Comparison of ENCODE assay signal across 10 cellular contexts in genomic region chr16:52069866-52070265, GRCh38.
DNase-seq lines count a peak whose midpoint lies in the region; ATAC-seq and TF ChIP-seq lines count a peak whose summit lies in the region.
"Had no signal": no experiment of that assay in that cellular context is flagged by ENCODE, and none has a peak within 500 bp of the region (broad histone marks: within the 10 kb centered on the region; RNA-seq: fewer than 3 reads in every experiment).

No MANE protein-coding gene starts in this region.

- no peak overlapping the region for H2BK12ac ChIP-seq in H9 (ENCODE audit: insufficient read length, low read depth, low read length)

- no peaks in the 10 kb centered on the region for H3K23me2 ChIP-seq in H9 (ENCODE audit: insufficient read length, low read depth, low read length, poor library complexity, severe bottlenecking)

- TF ChIP-seq CTCF in H9 (conservative IDR thresholded peaks at IDR 0.05) (peak; percentile 76), epithelial cell of proximal tubule (conservative IDR thresholded peaks at IDR 0.05; ENCODE audit: low read depth, low read length) (peak; percentile 49), spleen (IDR thresholded peaks at IDR 0.05 in 8 of 11, conservative IDR thresholded peaks at IDR 0.05 in 3 of 11) (no peak)

- no peaks in the 10 kb centered on the region for H3K36me3 ChIP-seq in spleen

- H3K27me3 ChIP-seq in H9 (ENCODE audit: insufficient read depth, low read length), result no peaks in the 10 kb centered on the region
- peaks cover 0 to 9% (median 0%) of the 10 kb centered on the region in 7 donors for H3K27me3 ChIP-seq in spleen (replicated peaks in 1 of 7)

- no peak overlapping the region for H3K27ac Mint-ChIP-seq in H9
- no peak overlapping the region for H3K27ac Mint-ChIP-seq in T-cell
- H3K27ac Mint-ChIP-seq: stimulated activated naive CD8-positive, alpha-beta T cell treated with anti-CD3 and anti-CD28 coated beads, Interleukin-15, amount 100 ng/mL, for 72 hours had no signal

- no peak overlapping the region for H2AK5ac ChIP-seq in H9 (ENCODE audit: insufficient read length, low read length)

- ATAC-seq in T-cell (replicated peaks in 1 of 4), result no peak
- ATAC-seq in GM19035 (IDR thresholded peaks at IDR 0.05; ENCODE audit: unreplicated experiment), result no peak
- ATAC-seq: stimulated activated naive CD8-positive, alpha-beta T cell treated with anti-CD3 and anti-CD28 coated beads, Interleukin-15, amount 100 ng/mL, for 72 hours had no signal

- no peak overlapping the region for H2BK20ac ChIP-seq in H9 (ENCODE audit: low read depth, low read length, poor library complexity, severe bottlenecking)

- intact Hi-C loops in spleen (cut with DNase I; ENCODE audit: low total_unique reads), result no loop called here

- H3K4ac ChIP-seq in H9 (ENCODE audit: low read depth, low read length), result no peak overlapping the region

- H3K79me1 ChIP-seq in H9 (ENCODE audit: insufficient read depth, low read depth, low read length, poor library complexity, severe bottlenecking), result no peaks in the 10 kb centered on the region

- no peaks in the 10 kb centered on the region for H4K20me1 ChIP-seq in H9 (ENCODE audit: control insufficient read depth, insufficient read depth, insufficient read length)

- no peak overlapping the region for H3K14ac ChIP-seq in H9 (ENCODE audit: insufficient read depth, low read length)

- H3K4me3 ChIP-seq in epithelial cell of proximal tubule (ENCODE audit: low read depth, low read length) (no peak overlapping the region), spleen (no peak overlapping the region)

- H3K27me3 Mint-ChIP-seq in H9 (ENCODE audit: low read depth), result no peaks in the 10 kb centered on the region
- H3K27me3 Mint-ChIP-seq in T-cell, result no peaks in the 10 kb centered on the region
- H3K27me3 Mint-ChIP-seq: stimulated activated naive CD8-positive, alpha-beta T cell treated with anti-CD3 and anti-CD28 coated beads, Interleukin-15, amount 100 ng/mL, for 72 hours had no signal

- no peak overlapping the region for H4K5ac ChIP-seq in H9 (ENCODE audit: insufficient read length, low read depth, low read length)

- H2BK120ac ChIP-seq in H9 (ENCODE audit: low read depth, low read length, poor library complexity, severe bottlenecking), result no peak overlapping the region

- no peak overlapping the region for H3K27ac ChIP-seq in H9 (ENCODE audit: insufficient read length, low read depth, low read length)
- no peak overlapping the region for H3K27ac ChIP-seq in spleen

- H2BK15ac ChIP-seq in H9 (ENCODE audit: low read depth, low read length), result no peak overlapping the region

- H3K4me1 Mint-ChIP-seq in H9 (peaks cover 2 to 5% of the 10 kb centered on the region in 2 experiments), T-cell (no peaks in the 10 kb centered on the region)
- H3K4me1 Mint-ChIP-seq: stimulated activated naive CD8-positive, alpha-beta T cell treated with anti-CD3 and anti-CD28 coated beads, Interleukin-15, amount 100 ng/mL, for 72 hours had no signal

- H3K9me3 ChIP-seq in H9 (ENCODE audit: control insufficient read depth, low read depth, low read length), result no peaks in the 10 kb centered on the region
- peaks cover 0 to 13% (median 7%) of the 10 kb centered on the region in 8 donors for H3K9me3 ChIP-seq in spleen

- H2AFZ ChIP-seq in H9 (ENCODE audit: low read length), result no peak overlapping the region

- H3K36me3 Mint-ChIP-seq in H9 (ENCODE audit: insufficient read depth in 1 of 3, low read depth in 3 of 3), result peaks cover 0 to 8% (median 3%) of the 10 kb centered on the region in 3 experiments; a peak in 3 of 7 replicates
- no peaks in the 10 kb centered on the region for H3K36me3 Mint-ChIP-seq in T-cell

- no peak overlapping the region for H3K18ac ChIP-seq in H9 (ENCODE audit: insufficient read length, low read depth, low read length)

- H3K23ac ChIP-seq in H9 (ENCODE audit: insufficient read length, low read depth, low read length), result no peak overlapping the region

- POLR2A ChIA-PET in T-cell (lab: Charles Lee), result no interaction called here

- H2BK5ac ChIP-seq in H9 (ENCODE audit: insufficient read length, low read length), result no peak overlapping the region

- H3K56ac ChIP-seq in H9 (ENCODE audit: insufficient read length, low read depth, low read length), result no peak overlapping the region

- no peaks in the 10 kb centered on the region for H3K4me1 ChIP-seq in H9 (ENCODE audit: insufficient read depth, low read length)
- H3K4me1 ChIP-seq in spleen, result no peaks in the 10 kb centered on the region

- H3K4me2 ChIP-seq in H9 (ENCODE audit: insufficient read depth, insufficient read length, low read length), result no peak overlapping the region

- H3K9ac ChIP-seq in H9 (ENCODE audit: extremely low read depth, insufficient read length, low read length), result no peak overlapping the region

- WGBS in H9 (ENCODE audit: extremely low coverage, insufficient read length, low lambda C conversion rate), result no CpG with 5 or more reads among the region's 3 CpGs
- 23 to 42% (median 34%) methylated on average over 3 of the region's 3 CpGs for WGBS in spleen, 5 donors

- no peak overlapping the region for H3T11ph ChIP-seq in H9 (ENCODE audit: low read length)

- DNase-seq in H9, result peak; percentile 31
- DNase-seq in NCI-H510A treated with DMSO at 0.1 percent for 48 hours (lab: John Stamatoyannopoulos, UW), result peak; percentile 88
- DNase-seq in epithelial cell of proximal tubule (ENCODE audit: low read depth), result no peak
- DNase-seq in putamen (ENCODE audit: low spot score), result peak; percentile 53
- DNase-seq in spleen, result no peak
- DNase-seq in amniotic stem cell (lab: John Stamatoyannopoulos, UW), result no peak
- DNase-seq in T-cell, result no peak
- DNase-seq: activated CD4-positive, CD25-positive, alpha-beta regulatory T cell; stimulated activated naive CD8-positive, alpha-beta T cell treated with anti-CD3 and anti-CD28 coated beads, Interleukin-15, amount 100 ng/mL, for 72 hours had no signal

- H3K9me3 Mint-ChIP-seq in H9, result peaks cover 3 to 8% of the 10 kb centered on the region in 2 experiments; a peak in 3 of 5 replicates
- H3K9me3 Mint-ChIP-seq in T-cell, result peaks cover 4 to 11% (median 6%) of the 10 kb centered on the region in 3 donors

- CTCF ChIA-PET in T-cell (lab: Charles Lee), result no interaction called here

- H3K79me2 ChIP-seq in H9 (ENCODE audit: insufficient read depth, low read length), result no peaks in the 10 kb centered on the region

- no peak overlapping the region for H3K4me3 Mint-ChIP-seq in H9
- H3K4me3 Mint-ChIP-seq in T-cell, result no peak overlapping the region
- H3K4me3 Mint-ChIP-seq: stimulated activated naive CD8-positive, alpha-beta T cell treated with anti-CD3 and anti-CD28 coated beads, Interleukin-15, amount 100 ng/mL, for 72 hours had no signal

- TF ChIP-seq POLR2A in spleen (IDR thresholded peaks at IDR 0.05), result no peak

- no peak overlapping the region for H4K8ac ChIP-seq in H9 (replicated peaks; ENCODE audit: insufficient read length, low read depth, low read length)

- H4K91ac ChIP-seq in H9 (ENCODE audit: insufficient read length, low read depth, low read length), result no peak overlapping the region

Comparison
In these comparisons a context has a peak if more than half of its experiments do, and no peak if none do; other contexts are left out.
1. DNase-seq: peak in H9 (single experiment), NCI-H510A treated with DMSO at 0.1 percent for 48 hours (single experiment) and putamen (single experiment); none in epithelial cell of proximal tubule (single experiment), spleen (single experiment), amniotic stem cell (single experiment) and T-cell (0 of 34).
2. CTCF ChIP-seq: peak in H9 (single experiment) and epithelial cell of proximal tubule (single experiment); none in spleen (0 of 11).